20 cellular contexts compared by ENCODE assay signal in genomic region chr1:21355956-21356355, GRCh38.
DNase-seq lines count a peak whose midpoint lies in the region; ATAC-seq and TF ChIP-seq lines count a peak whose summit lies in the region.
"Had no signal": no experiment of that assay in that cellular context is flagged by ENCODE, and none has a peak within 500 bp of the region (broad histone marks: within the 10 kb centered on the region; RNA-seq: fewer than 3 reads in every experiment).

No MANE protein-coding gene starts in this region.

- H3K36me3 Mint-ChIP-seq in activated CD4-positive, alpha-beta memory T cell treated with anti-CD3 and anti-CD28 coated beads for 36 hours = no peaks in the 10 kb centered on the region
- no peaks in the 10 kb centered on the region for H3K36me3 Mint-ChIP-seq in activated CD4-positive, alpha-beta memory T cell treated with anti-CD3 and anti-CD28 coated beads, Interleukin-2, amount 10 ng/mL, durations not matched to agents 7 days and 5 days (ENCODE audit: low read depth)
- H3K36me3 Mint-ChIP-seq in natural killer cell = no peaks in the 10 kb centered on the region

- POLR2A ChIA-PET in activated CD4-positive, alpha-beta memory T cell treated with anti-CD3 and anti-CD28 coated beads for 36 hours (lab: Charles Lee) = no interaction called here
- POLR2A ChIA-PET in activated CD4-positive, alpha-beta memory T cell treated with anti-CD3 and anti-CD28 coated beads, Interleukin-2, amount 10 ng/mL, durations not matched to agents 7 days and 5 days (lab: Charles Lee) = no interaction called here
- POLR2A ChIA-PET in HEK293 (lab: Yijun Ruan, JAX) = no interaction called here

- ATAC-seq in natural killer cell = peak in 2 of 3 donors; percentile 53 to 54
- no peak for ATAC-seq in GM21576 (IDR thresholded peaks at IDR 0.05; ENCODE audit: unreplicated experiment)
- ATAC-seq: Panc1 had no signal

- no peaks in the 10 kb centered on the region for H3K9me3 Mint-ChIP-seq in activated CD4-positive, alpha-beta memory T cell treated with anti-CD3 and anti-CD28 coated beads for 36 hours
- no peaks in the 10 kb centered on the region for H3K9me3 Mint-ChIP-seq in activated CD4-positive, alpha-beta memory T cell treated with anti-CD3 and anti-CD28 coated beads, Interleukin-2, amount 10 ng/mL, durations not matched to agents 7 days and 5 days
- H3K9me3 Mint-ChIP-seq in natural killer cell = no peaks in the 10 kb centered on the region

- TF ChIP-seq CTCF in HEK293 (tag by site-specific recombination; IDR thresholded peaks at IDR 0.05) (no peak), natural killer cell (IDR thresholded peaks at IDR 0.05) (no peak)

- no peak overlapping the region for H3K27ac Mint-ChIP-seq in activated CD4-positive, alpha-beta memory T cell treated with anti-CD3 and anti-CD28 coated beads for 36 hours
- H3K27ac Mint-ChIP-seq in activated CD4-positive, alpha-beta memory T cell treated with anti-CD3 and anti-CD28 coated beads, Interleukin-2, amount 10 ng/mL, durations not matched to agents 7 days and 5 days = no peak overlapping the region
- no peak overlapping the region for H3K27ac Mint-ChIP-seq in natural killer cell

- H3K4me3 ChIP-seq in HEK293 (ENCODE audit: low read depth, low read length) = no peak overlapping the region
- H3K4me3 ChIP-seq: lung, SJCRH30, spleen, testis had no signal

- H3K4me1 ChIP-seq in HEK293 (ENCODE audit: control insufficient read depth, insufficient read depth, low read length) = no peaks in the 10 kb centered on the region
- H3K4me1 ChIP-seq: SJCRH30, spleen, testis had no signal

- no peaks in the 10 kb centered on the region for H3K36me3 ChIP-seq in HEK293 (ENCODE audit: control insufficient read depth in 2 of 2, insufficient read depth in 1 of 2, low read length in 2 of 2)
- H3K36me3 ChIP-seq: SJCRH30, spleen had no signal

- peaks cover 3% of the 10 kb centered on the region for H3K4me1 Mint-ChIP-seq in activated CD4-positive, alpha-beta memory T cell treated with anti-CD3 and anti-CD28 coated beads for 36 hours (ENCODE audit: low read depth)
- H3K4me1 Mint-ChIP-seq in activated CD4-positive, alpha-beta memory T cell treated with anti-CD3 and anti-CD28 coated beads, Interleukin-2, amount 10 ng/mL, durations not matched to agents 7 days and 5 days = no peaks in the 10 kb centered on the region
- H3K4me1 Mint-ChIP-seq in natural killer cell = peaks cover 0 to 6% of the 10 kb centered on the region in 2 donors

- DNase-seq in activated CD4-positive, alpha-beta memory T cell treated with anti-CD3 and anti-CD28 coated beads for 36 hours = peak; percentile 30
- DNase-seq in activated CD4-positive, alpha-beta memory T cell treated with anti-CD3 and anti-CD28 coated beads, Interleukin-2, amount 10 ng/mL, durations not matched to agents 7 days and 5 days = no peak
- DNase-seq in activated T-helper 9 cell treated with anti-CD3 and anti-CD28 coated beads, Interleukin-2, amount 50 U/mL, for 16 hours (ENCODE audit: low read depth) = peak; percentile 17
- no peak for DNase-seq in natural killer cell
- no peak for DNase-seq in ureter (ENCODE audit: low spot score)
- DNase-seq in Kasumi-1 (lab: John Stamatoyannopoulos, UW) = no peak
- DNase-seq: activated CD4-positive, alpha-beta T cell treated with anti-CD3 and anti-CD28 coated beads, Interleukin-2, amount 50 U/mL, for 4 hours; amniotic stem cell; central memory CD4-positive, alpha-beta T cell; erythroblast; hypothalamus; NCI-H2227 treated with DMSO at 0.1 percent for 48 hours; NCI-H82; spleen; testis had no signal

- H3K27ac ChIP-seq in HEK293 (ENCODE audit: extremely low read depth, low read depth, low read length) = no peak overlapping the region
- H3K27ac ChIP-seq: SJCRH30, spleen, testis had no signal

- no peaks in the 10 kb centered on the region for H3K9me3 ChIP-seq in HEK293 (ENCODE audit: control insufficient read depth, insufficient read depth, low read depth, low read length)
- H3K9me3 ChIP-seq: SJCRH30, spleen, testis had no signal

- H3K27me3 Mint-ChIP-seq in activated CD4-positive, alpha-beta memory T cell treated with anti-CD3 and anti-CD28 coated beads for 36 hours = no peaks in the 10 kb centered on the region
- H3K27me3 Mint-ChIP-seq in activated CD4-positive, alpha-beta memory T cell treated with anti-CD3 and anti-CD28 coated beads, Interleukin-2, amount 10 ng/mL, durations not matched to agents 7 days and 5 days = peaks cover 9% of the 10 kb centered on the region
- H3K27me3 Mint-ChIP-seq in natural killer cell (ENCODE audit: low read depth in 2 of 2) = no peaks in the 10 kb centered on the region

- no peak overlapping the region for H3K4me3 Mint-ChIP-seq in activated CD4-positive, alpha-beta memory T cell treated with anti-CD3 and anti-CD28 coated beads for 36 hours
- H3K4me3 Mint-ChIP-seq in activated CD4-positive, alpha-beta memory T cell treated with anti-CD3 and anti-CD28 coated beads, Interleukin-2, amount 10 ng/mL, durations not matched to agents 7 days and 5 days = no peak overlapping the region
- no peak overlapping the region for H3K4me3 Mint-ChIP-seq in natural killer cell

- intact Hi-C loops in activated CD4-positive, alpha-beta memory T cell treated with anti-CD3 and anti-CD28 coated beads for 36 hours (cut with micrococcal nuclease) = no loop called here
- intact Hi-C loops in natural killer cell (cut with micrococcal nuclease) = no loop called here

- CTCF ChIA-PET in activated CD4-positive, alpha-beta memory T cell treated with anti-CD3 and anti-CD28 coated beads for 36 hours (lab: Charles Lee) = interaction anchor here (1.0 to 1.4 kb wide), 3 partner anchors 12 to 86 kb away, joined by 3 to 7 read pairs (median 5); no protein-coding TSS in a partner anchor
- CTCF ChIA-PET in activated CD4-positive, alpha-beta memory T cell treated with anti-CD3 and anti-CD28 coated beads, Interleukin-2, amount 10 ng/mL, durations not matched to agents 7 days and 5 days (lab: Charles Lee) = interaction anchor here (0.8 kb wide), 2 partner anchors 10 to 101 kb away, joined by 3 to 4 read pairs; no protein-coding TSS in a partner anchor
- CTCF ChIA-PET in HEK293 (lab: Yijun Ruan, JAX) = interaction anchor here (2.6 to 3.7 kb wide), 2 partner anchors 12 to 86 kb away, joined by 9 to 23 read pairs; no protein-coding TSS in a partner anchor

TF ChIP-seq in HEK293, 187 proteins besides CTCF, POLR2A, EP300 and RAD21 (continues in another document):
- no peak for TF ChIP-seq ZSCAN18 (tag by site-specific recombination; IDR thresholded peaks at IDR 0.05)
- peak; percentile 82 for TF ChIP-seq ZIC2 (tag by site-specific recombination; IDR thresholded peaks at IDR 0.05)
- TF ChIP-seq ZNF350 (tag by site-specific recombination; IDR thresholded peaks at IDR 0.05) = no peak
- no peak for TF ChIP-seq ZSCAN30 (tag by site-specific recombination; IDR thresholded peaks at IDR 0.05)
- TF ChIP-seq GLIS1 (tag by site-specific recombination; IDR thresholded peaks at IDR 0.05) = peak; percentile 66
- TF ChIP-seq, protein P1, sequence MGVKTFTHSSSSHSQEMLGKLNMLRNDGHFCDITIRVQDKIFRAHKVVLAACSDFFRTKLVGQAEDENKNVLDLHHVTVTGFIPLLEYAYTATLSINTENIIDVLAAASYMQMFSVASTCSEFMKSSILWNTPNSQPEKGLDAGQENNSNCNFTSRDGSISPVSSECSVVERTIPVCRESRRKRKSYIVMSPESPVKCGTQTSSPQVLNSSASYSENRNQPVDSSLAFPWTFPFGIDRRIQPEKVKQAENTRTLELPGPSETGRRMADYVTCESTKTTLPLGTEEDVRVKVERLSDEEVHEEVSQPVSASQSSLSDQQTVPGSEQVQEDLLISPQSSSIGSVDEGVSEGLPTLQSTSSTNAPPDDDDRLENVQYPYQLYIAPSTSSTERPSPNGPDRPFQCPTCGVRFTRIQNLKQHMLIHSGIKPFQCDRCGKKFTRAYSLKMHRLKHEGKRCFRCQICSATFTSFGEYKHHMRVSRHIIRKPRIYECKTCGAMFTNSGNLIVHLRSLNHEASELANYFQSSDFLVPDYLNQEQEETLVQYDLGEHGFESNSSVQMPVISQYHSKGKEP (tag by site-specific recombination; IDR thresholded peaks at IDR 0.05) = no peak
- TF ChIP-seq GLIS2 (tag by site-specific recombination; IDR thresholded peaks at IDR 0.05) = peak; percentile 51; the same call in 1 of the 2 replicates
- TF ChIP-seq ZNF600 (tag by site-specific recombination; IDR thresholded peaks at IDR 0.05) = peak; percentile 70
- TF ChIP-seq ZNF366 (tag by site-specific recombination; conservative IDR thresholded peaks at IDR 0.05) = peak; percentile 17; the same call in 1 of the 2 replicates
- peak; percentile 68 for TF ChIP-seq ZFHX2 (tag by site-specific recombination; conservative IDR thresholded peaks at IDR 0.05)
- no peak for TF ChIP-seq ZBTB8A (tag by site-specific recombination; IDR thresholded peaks at IDR 0.05)
- TF ChIP-seq HIC1 (tag by site-specific recombination; IDR thresholded peaks at IDR 0.05) = peak; percentile 40; the same call in 1 of the 2 replicates

Comparison
In these comparisons a context has a peak if more than half of its experiments do, and no peak if none do; other contexts are left out.
1. DNase-seq: peak in activated CD4-positive, alpha-beta memory T cell treated with anti-CD3 and anti-CD28 coated beads for 36 hours (single experiment) and activated T-helper 9 cell treated with anti-CD3 and anti-CD28 coated beads, Interleukin-2, amount 50 U/mL, for 16 hours (single experiment); none in activated CD4-positive, alpha-beta memory T cell treated with anti-CD3 and anti-CD28 coated beads, Interleukin-2, amount 10 ng/mL, durations not matched to agents 7 days and 5 days (single experiment), natural killer cell (single experiment), ureter (single experiment) and Kasumi-1 (0 of 2).